ENCODE assay signal across 9 cellular contexts in the genomic region with DNA sequence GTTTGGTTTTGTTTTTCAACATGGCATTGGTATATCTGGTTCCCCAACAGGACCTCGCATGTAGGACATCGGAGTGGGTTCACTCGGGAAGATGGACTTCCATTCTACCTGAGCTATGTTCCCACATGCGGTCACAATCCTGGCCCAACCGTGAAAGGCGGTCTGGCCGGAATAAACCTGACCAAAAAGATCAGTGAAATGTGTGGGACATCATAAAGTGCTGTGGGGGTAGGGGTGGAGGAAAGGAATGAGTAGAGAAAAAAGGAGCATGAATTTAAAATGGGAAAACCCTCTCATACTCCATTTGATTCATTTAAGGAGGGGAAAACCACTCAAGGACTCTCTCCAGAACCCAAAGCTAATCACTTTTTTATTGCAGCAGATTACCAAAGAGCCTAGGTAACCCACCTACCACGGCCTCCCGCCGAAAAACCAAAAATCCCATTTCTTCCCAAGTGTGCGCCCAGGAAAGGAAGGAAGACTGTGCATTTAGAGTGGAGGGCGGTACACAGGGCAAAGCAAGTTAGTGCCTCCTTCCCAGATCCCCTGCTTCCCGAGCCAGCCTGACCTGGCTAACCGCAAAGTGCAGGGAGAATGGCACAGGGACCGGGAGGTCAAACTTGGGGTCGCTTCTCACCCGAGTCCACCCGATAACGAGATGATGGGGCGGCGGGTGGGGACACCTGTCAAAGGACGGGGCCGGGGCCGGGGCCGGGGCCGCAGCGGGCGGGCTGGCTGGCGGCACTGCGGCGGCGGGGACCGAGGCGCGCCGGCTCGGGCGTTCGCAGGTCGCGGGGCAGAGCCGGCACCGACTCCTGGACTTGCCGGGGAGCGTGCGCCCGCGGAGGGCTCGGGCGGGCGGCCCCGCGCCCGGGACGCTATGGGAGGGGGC. TPM values are rescaled to one million over a fixed set of nuclear protein-coding genes. Genes with fewer than 3 reads are reported as not detected.
DNase-seq lines count a peak whose midpoint lies in the region; ATAC-seq and FAIRE-seq lines count a peak whose summit lies in the region.
"Had no signal": no experiment of that assay in that cellular context is flagged by ENCODE, and none has a peak within 500 bp of the region (broad histone marks: within the 10 kb centered on the region; RNA-seq: fewer than 3 reads in every experiment).

No MANE protein-coding gene starts in this region.

- no peak for ATAC-seq in activated naive CD8-positive, alpha-beta T cell treated with anti-CD3 and anti-CD28 coated beads, Interleukin-2, amount 10 ng/mL, durations not matched to agents 7 days and 5 days (ENCODE audit: low read depth)
- ATAC-seq in HG03108 (IDR thresholded peaks at IDR 0.05; ENCODE audit: unreplicated experiment) = no peak

- H3K4me3 Mint-ChIP-seq in activated naive CD8-positive, alpha-beta T cell treated with anti-CD3 and anti-CD28 coated beads, Interleukin-2, amount 10 ng/mL, durations not matched to agents 7 days and 5 days = peak overlapping the region; percentile 65

- H3K36me3 Mint-ChIP-seq in activated naive CD8-positive, alpha-beta T cell treated with anti-CD3 and anti-CD28 coated beads, Interleukin-2, amount 10 ng/mL, durations not matched to agents 7 days and 5 days = no peaks in the 10 kb centered on the region

- H3K36me3 ChIP-seq in iPS-18a (ENCODE audit: control insufficient read depth, low read depth, low read length) = no peaks in the 10 kb centered on the region
- H3K36me3 ChIP-seq in small intestine (ENCODE audit: control insufficient read depth in 2 of 2, insufficient read depth in 2 of 2, low read length in 2 of 2) = no peaks in the 10 kb centered on the region

- H3K27ac Mint-ChIP-seq in activated naive CD8-positive, alpha-beta T cell treated with anti-CD3 and anti-CD28 coated beads, Interleukin-2, amount 10 ng/mL, durations not matched to agents 7 days and 5 days = no peak overlapping the region

- no peak overlapping the region for H3K9ac ChIP-seq in iPS-18a (ENCODE audit: low read length)

- FAIRE-seq in small intestine (lab: Jason Lieb, UNC) = no peak
- FAIRE-seq: G401.6 had no signal

- H3K9me3 Mint-ChIP-seq in activated naive CD8-positive, alpha-beta T cell treated with anti-CD3 and anti-CD28 coated beads, Interleukin-2, amount 10 ng/mL, durations not matched to agents 7 days and 5 days = no peaks in the 10 kb centered on the region

- WGBS in small intestine, 3 donors = 4 to 15% (median 13%) methylated on average over 32 to 55 of the region's 55 CpGs

- H3K4me3 ChIP-seq in iPS-18a (ENCODE audit: low read length) (peak overlapping the region; percentile 51), small intestine (ENCODE audit: low read depth in 1 of 2, low read length in 2 of 2) (peak overlapping the region; percentile 44 to 80)

- H3K9me3 ChIP-seq in iPS-18a (ENCODE audit: control insufficient read depth, low read depth, low read length) (no peaks in the 10 kb centered on the region), small intestine (ENCODE audit: control insufficient read depth, low read depth) (no peaks in the 10 kb centered on the region)

- peaks cover 68% of the 10 kb centered on the region for H3K27me3 Mint-ChIP-seq in activated naive CD8-positive, alpha-beta T cell treated with anti-CD3 and anti-CD28 coated beads, Interleukin-2, amount 10 ng/mL, durations not matched to agents 7 days and 5 days

- peak; percentile 5 for DNase-seq in activated CD4-positive, alpha-beta T cell treated with anti-CD3 and anti-CD28 coated beads for 48 hours
- no peak for DNase-seq in activated CD4-positive, alpha-beta T cell treated with anti-CD3 and anti-CD28 coated beads, Interleukin-2, amount 50 U/mL, for 1 hour
- DNase-seq in activated naive CD8-positive, alpha-beta T cell treated with anti-CD3 and anti-CD28 coated beads, Interleukin-2, amount 10 ng/mL, durations not matched to agents 7 days and 5 days = no peak
- DNase-seq in small intestine (peak; percentile 35), MV-4-11 (lab: John Stamatoyannopoulos, UW) (no peak), GF-D8 (lab: John Stamatoyannopoulos, UW) (no peak)

- POLR2A ChIA-PET in activated naive CD8-positive, alpha-beta T cell treated with anti-CD3 and anti-CD28 coated beads, Interleukin-2, amount 10 ng/mL, durations not matched to agents 7 days and 5 days (lab: Charles Lee) = no interaction called here

- peaks cover 10% of the 10 kb centered on the region for H3K4me1 Mint-ChIP-seq in activated naive CD8-positive, alpha-beta T cell treated with anti-CD3 and anti-CD28 coated beads, Interleukin-2, amount 10 ng/mL, durations not matched to agents 7 days and 5 days

- H3K4me1 ChIP-seq in iPS-18a (ENCODE audit: control insufficient read depth, low read depth, low read length) (peaks cover 4% of the 10 kb centered on the region), small intestine (ENCODE audit: control insufficient read depth in 2 of 2, insufficient read depth in 1 of 2, low read depth in 1 of 2, low read length in 1 of 2) (peaks cover 0 to 2% of the 10 kb centered on the region in 2 donors)

- H3K27ac ChIP-seq in iPS-18a (ENCODE audit: low read length) (no peak overlapping the region), small intestine (ENCODE audit: low read depth in 1 of 2, low read length in 1 of 2) (no peak overlapping the region)

- peaks cover 16% of the 10 kb centered on the region for H3K27me3 ChIP-seq in iPS-18a (ENCODE audit: control insufficient read depth, insufficient read depth, low read length)
- no peaks in the 10 kb centered on the region for H3K27me3 ChIP-seq in small intestine (ENCODE audit: control insufficient read depth in 2 of 2, insufficient read depth in 2 of 2, low read length in 2 of 2)

RNA-seq across cellular contexts. Expression of gene TMEM150C, which starts 0.7 kb away (rescaled TPM):
- total RNA-seq in activated naive CD8-positive, alpha-beta T cell treated with anti-CD3 and anti-CD28 coated beads, Interleukin-2, amount 10 ng/mL, durations not matched to agents 7 days and 5 days = not detected
- polyA plus RNA-seq in small intestine = 1 to 10 TPM in 2 of 3 donors, under 1 TPM in 1; 0.45 to 6.2 (median 1.6) TPM

Comparison
In these comparisons a context has a peak if more than half of its experiments do, and no peak if none do; other contexts are left out.
1. DNase-seq: peak in activated CD4-positive, alpha-beta T cell treated with anti-CD3 and anti-CD28 coated beads for 48 hours (single experiment) and small intestine (single experiment); none in activated CD4-positive, alpha-beta T cell treated with anti-CD3 and anti-CD28 coated beads, Interleukin-2, amount 50 U/mL, for 1 hour (single experiment), activated naive CD8-positive, alpha-beta T cell treated with anti-CD3 and anti-CD28 coated beads, Interleukin-2, amount 10 ng/mL, durations not matched to agents 7 days and 5 days (single experiment), MV-4-11 (single experiment) and GF-D8 (single experiment).